Comparison of ENCODE assay signal across 8 cellular contexts in the genomic region with DNA sequence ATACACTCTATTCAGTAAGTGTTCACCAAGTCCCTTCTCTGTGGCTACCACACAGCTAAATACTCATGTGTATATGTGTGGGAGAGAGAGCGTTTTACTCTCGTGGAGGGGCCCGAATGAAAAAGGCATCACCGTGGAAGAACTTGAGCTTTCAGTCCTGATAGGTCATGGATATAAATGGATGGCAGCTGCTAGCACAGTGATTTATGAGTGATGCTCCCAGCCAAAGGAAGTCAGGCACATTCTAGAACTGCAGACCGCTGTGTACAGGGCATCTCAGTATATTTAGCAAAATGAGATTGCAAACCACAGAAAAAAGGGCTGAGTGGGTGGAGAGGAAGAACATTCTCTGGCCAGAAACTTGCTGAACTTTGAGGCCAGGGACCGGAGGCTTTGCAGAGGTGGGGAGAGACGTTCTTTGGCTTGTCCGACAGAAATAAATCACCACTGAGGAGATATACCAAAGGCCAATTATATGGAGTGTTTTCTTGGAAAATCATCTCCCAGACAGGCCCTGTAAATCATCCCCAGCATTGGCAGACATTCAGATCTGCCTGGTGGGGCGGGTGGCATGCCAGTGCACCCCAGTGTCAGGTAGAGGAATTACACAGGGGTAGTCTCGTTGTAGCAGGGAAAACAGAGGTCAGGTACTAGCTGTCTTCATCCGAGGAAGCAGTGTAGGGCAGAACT.
DNase-seq lines count a peak whose midpoint lies in the region; ATAC-seq and TF ChIP-seq lines count a peak whose summit lies in the region.

No MANE protein-coding gene starts in this region.

- H3K4me1 ChIP-seq in right cardiac atrium (ENCODE audit: control insufficient read depth, insufficient read depth, low read length) (no peaks in the 10 kb centered on the region), stomach (peaks cover 0 to 11% (median 3%) of the 10 kb centered on the region in 4 donors)

- no peak overlapping the region for H3K27ac ChIP-seq in right cardiac atrium (ENCODE audit: low read length)
- peak overlapping the region in 3 of 5 donors; percentile 3 to 33 (median 17) for H3K27ac ChIP-seq in stomach

- DNase-seq in NCI-H510A treated with DMSO at 0.1 percent for 48 hours (lab: John Stamatoyannopoulos, UW) (peak; percentile 36), NCI-H510A (lab: John Stamatoyannopoulos, UW) (no peak), HT-29 (ENCODE audit: low spot score) (peak; percentile 45), SHP77 treated with DMSO at 0.1 percent for 48 hours (lab: John Stamatoyannopoulos, UW) (peak; percentile 37), right cardiac atrium (no peak), stomach (no peak), dermis blood vessel endothelial cell (no peak), erythroblast (lab: John Stamatoyannopoulos, UW) (no peak)

- no peaks in the 10 kb centered on the region for H3K9me3 ChIP-seq in right cardiac atrium (ENCODE audit: control insufficient read depth, low read length)
- no peaks in the 10 kb centered on the region for H3K9me3 ChIP-seq in stomach

- no peak for TF ChIP-seq POLR2A in stomach (IDR thresholded peaks at IDR 0.05)
- no peak for TF ChIP-seq POLR2A in erythroblast (IDR thresholded peaks at IDR 0.05; ENCODE audit: low read length)

- WGBS in right cardiac atrium, result 43% methylated on average over 11 of the region's 11 CpGs
- WGBS in stomach, 5 donors, result 43 to 70% (median 44%) methylated on average over 11 of the region's 11 CpGs

- peak; percentile 46 to 57 for ATAC-seq in right cardiac atrium

- H3K4me3 ChIP-seq in right cardiac atrium (ENCODE audit: low read length) (no peak overlapping the region), stomach (no peak overlapping the region)

- intact Hi-C loops in right cardiac atrium (cut with DNase I) (no loop called here), stomach (cut with DNase I; ENCODE audit: low total_unique reads) (no loop called here)

- no peaks in the 10 kb centered on the region for H3K36me3 ChIP-seq in stomach

- peak in 5 of 7 experiments; percentile 20 to 55 (median 42) for TF ChIP-seq CTCF in stomach (IDR thresholded peaks at IDR 0.05)

- no peaks in the 10 kb centered on the region for H3K27me3 ChIP-seq in right cardiac atrium (ENCODE audit: control insufficient read depth, insufficient read depth)
- no peaks in the 10 kb centered on the region for H3K27me3 ChIP-seq in stomach

- no peak for TF ChIP-seq EP300 in stomach (IDR thresholded peaks at IDR 0.05)

Comparison
In these comparisons a context has a peak if more than half of its experiments do, and no peak if none do; other contexts are left out.
1. DNase-seq: peak in NCI-H510A treated with DMSO at 0.1 percent for 48 hours (single experiment), HT-29 (single experiment) and SHP77 treated with DMSO at 0.1 percent for 48 hours (single experiment); none in NCI-H510A (single experiment), right cardiac atrium (0 of 3), stomach (single experiment), dermis blood vessel endothelial cell (single experiment) and erythroblast (0 of 2).